ENCODE assay signal across 1 cellular context in the genomic region with DNA sequence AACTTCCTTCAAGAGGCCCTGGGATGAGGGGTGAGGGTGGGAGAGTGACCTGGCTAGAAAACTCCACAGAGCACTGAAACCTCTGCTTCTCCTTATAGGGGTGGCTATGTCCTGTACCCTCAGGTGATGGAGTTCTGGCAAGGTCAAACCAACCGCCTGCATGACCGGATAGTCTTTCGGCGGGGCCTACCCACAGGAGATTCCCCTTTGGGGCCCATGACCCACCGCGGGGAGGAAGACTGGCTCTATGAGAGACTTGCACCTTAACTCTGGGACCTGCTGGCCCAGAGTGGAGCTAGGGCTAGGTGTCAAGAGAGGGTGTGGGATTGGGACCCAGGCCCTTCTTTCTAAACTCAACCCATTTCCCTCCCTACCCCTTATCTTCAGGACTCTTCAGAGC.
TF ChIP-seq lines count a peak whose summit lies in the region.

No MANE protein-coding gene starts in this region.

TF ChIP-seq in endothelial cell of umbilical vein, 7 proteins besides CTCF, POLR2A, EP300 and RAD21:
- no peak for TF ChIP-seq JUN (IDR thresholded peaks at IDR 0.05; ENCODE audit: borderline replicate concordance, insufficient read depth, insufficient read length, low read depth)
- TF ChIP-seq GATA2 (IDR thresholded peaks at IDR 0.05; ENCODE audit: insufficient read depth, insufficient read length, low read depth, low read length): no peak
- TF ChIP-seq, protein P1, sequence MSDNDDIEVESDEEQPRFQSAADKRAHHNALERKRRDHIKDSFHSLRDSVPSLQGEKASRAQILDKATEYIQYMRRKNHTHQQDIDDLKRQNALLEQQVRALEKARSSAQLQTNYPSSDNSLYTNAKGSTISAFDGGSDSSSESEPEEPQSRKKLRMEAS (IDR thresholded peaks at IDR 0.05; ENCODE audit: insufficient read depth, insufficient read length): no peak
- TF ChIP-seq POLR2AphosphoS5 (IDR thresholded peaks at IDR 0.05; ENCODE audit: insufficient read depth, low read depth, low read length): no peak
- TF ChIP-seq MYC (IDR thresholded peaks at IDR 0.05; ENCODE audit: low read depth, low read length): no peak
- no peak for TF ChIP-seq EZH2 (IDR thresholded peaks at IDR 0.05; ENCODE audit: borderline replicate concordance, low read depth, low read length, severe bottlenecking)
- no peak for TF ChIP-seq FOS (IDR thresholded peaks at IDR 0.05; ENCODE audit: borderline replicate concordance, insufficient read depth, low read length)
